In the genomic region with DNA sequence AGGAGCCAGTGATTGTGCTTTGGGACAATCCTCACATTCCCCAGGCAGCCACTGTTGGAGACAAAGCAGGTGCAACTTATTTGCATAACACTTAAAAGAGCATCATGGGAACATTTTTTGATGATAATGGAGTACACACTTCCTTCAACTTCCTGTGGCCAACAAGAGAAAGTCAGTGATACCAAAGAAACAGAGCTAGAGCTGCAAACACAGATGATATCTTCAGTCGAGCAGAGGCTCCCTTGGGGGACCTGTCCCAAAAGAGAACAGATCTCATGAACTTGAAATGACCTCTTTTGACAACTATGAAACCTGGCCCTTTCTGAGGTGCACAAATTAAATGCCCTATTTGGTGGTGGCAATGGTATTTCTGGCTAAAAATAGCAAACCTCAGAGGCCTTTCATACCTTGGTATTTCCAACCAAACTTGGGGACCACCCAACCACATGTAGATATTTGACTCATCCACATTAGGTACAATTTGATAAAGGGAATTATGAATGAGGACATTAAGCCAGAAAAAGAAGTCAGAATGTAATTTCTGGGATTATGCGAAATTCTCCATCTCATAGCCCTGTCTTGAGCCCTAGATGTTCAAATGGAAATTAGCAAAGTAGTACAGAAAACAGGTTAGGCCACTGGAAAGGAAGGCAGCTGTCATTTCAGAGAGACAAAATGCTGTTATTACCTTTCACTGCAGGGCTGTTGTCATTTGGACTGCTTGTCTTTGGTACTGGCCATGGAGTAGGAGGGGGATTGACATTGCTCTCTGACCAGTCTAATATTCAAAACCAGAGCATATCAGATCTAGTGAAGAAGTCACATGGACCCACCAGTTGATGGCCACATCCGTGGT, we compare ENCODE assay signal across 10 cellular contexts.
DNase-seq lines count a peak whose midpoint lies in the region; ATAC-seq and TF ChIP-seq lines count a peak whose summit lies in the region.
"Had no signal": no experiment of that assay in that cellular context is flagged by ENCODE, and none has a peak within 500 bp of the region (broad histone marks: within the 10 kb centered on the region; RNA-seq: fewer than 3 reads in every experiment).

No MANE protein-coding gene starts in this region.

- ATAC-seq in GM18861 (IDR thresholded peaks at IDR 0.05; ENCODE audit: unreplicated experiment) (peak; percentile 96), GM21528 (IDR thresholded peaks at IDR 0.05; ENCODE audit: low FRiP score, unreplicated experiment) (peak; percentile 92), HG03442 (IDR thresholded peaks at IDR 0.05; ENCODE audit: unreplicated experiment) (peak; percentile 91), mucosa of descending colon (peak; percentile 55), gastrocnemius medialis (no peak)

- TF ChIP-seq CTCF in mucosa of descending colon (IDR thresholded peaks at IDR 0.05): no peak
- TF ChIP-seq CTCF in gastrocnemius medialis (IDR thresholded peaks at IDR 0.05 in 4 of 5, conservative IDR thresholded peaks at IDR 0.05 in 1 of 5): no peak

- no peaks in the 10 kb centered on the region for H3K27me3 ChIP-seq in gastrocnemius medialis
- H3K27me3 ChIP-seq: suprapubic skin had no signal

- intact Hi-C loops in mucosa of descending colon (cut with DNase I, micrococcal nuclease): no loop called here
- intact Hi-C loops in posterior vena cava (cut with DNase I): no loop called here
- intact Hi-C loops in gastrocnemius medialis (cut with DNase I; ENCODE audit: low total_unique reads): no loop called here

- H3K4me3 ChIP-seq in mucosa of descending colon (no peak overlapping the region), gastrocnemius medialis (no peak overlapping the region)
- H3K4me3 ChIP-seq: suprapubic skin had no signal

- H3K9me3 ChIP-seq in mucosa of descending colon (no peaks in the 10 kb centered on the region), gastrocnemius medialis (no peaks in the 10 kb centered on the region)
- H3K9me3 ChIP-seq: suprapubic skin had no signal

- no peak overlapping the region for H3K27ac ChIP-seq in gastrocnemius medialis
- H3K27ac ChIP-seq: suprapubic skin had no signal

- in situ Hi-C loops in gastrocnemius medialis (cut with MboI; ENCODE audit: low sequenced_read_pairs in 4 of 4): no loop called here

- DNase-seq in mucosa of descending colon (no peak), hippocampal formation (lab: John Stamatoyannopoulos, UW) (no peak), posterior vena cava (ENCODE audit: low spot score) (no peak), gastrocnemius medialis (no peak)
- no peak for DNase-seq in stimulated activated CD4-positive, alpha-beta T cell treated with anti-CD3 and anti-CD28 coated beads, Interleukin-1b, Interleukin-23, amount 100 ng/mL, for 48 hours
- DNase-seq: NCI-H2171 had no signal

- no peak for TF ChIP-seq POLR2A in gastrocnemius medialis (IDR thresholded peaks at IDR 0.05)

- H3K36me3 ChIP-seq in mucosa of descending colon (ENCODE audit: low read depth): no peaks in the 10 kb centered on the region
- no peaks in the 10 kb centered on the region for H3K36me3 ChIP-seq in gastrocnemius medialis
- H3K36me3 ChIP-seq: suprapubic skin had no signal

- H3K4me1 ChIP-seq in mucosa of descending colon (ENCODE audit: low read depth) (no peaks in the 10 kb centered on the region), gastrocnemius medialis (peaks cover 0 to 4% of the 10 kb centered on the region in 2 donors)
- H3K4me1 ChIP-seq: suprapubic skin had no signal

Comparison
In these comparisons a context has a peak if more than half of its experiments do, and no peak if none do; other contexts are left out.
1. ATAC-seq: peak in GM18861 (single experiment), GM21528 (single experiment), HG03442 (single experiment) and mucosa of descending colon (single experiment); none in gastrocnemius medialis (0 of 2).